ENCODE assay signal across 10 cellular contexts in genomic region chr9:133889498-133890301, GRCh38.
DNase-seq lines count a peak whose midpoint lies in the region; ATAC-seq and TF ChIP-seq lines count a peak whose summit lies in the region.
"Had no signal": no experiment of that assay in that cellular context is flagged by ENCODE, and none has a peak within 500 bp of the region (broad histone marks: within the 10 kb centered on the region; RNA-seq: fewer than 3 reads in every experiment).

No MANE protein-coding gene starts in this region.

- peaks cover 19% of the 10 kb centered on the region for H3K36me3 ChIP-seq in mesodermal cell (ENCODE audit: control insufficient read depth, insufficient read depth, low read length)
- no peaks in the 10 kb centered on the region for H3K36me3 ChIP-seq in esophagus squamous epithelium

- POLR2A ChIA-PET in WTC11 (lab: Charles Lee) = no interaction called here

- H3K9me3 ChIP-seq in mesodermal cell (ENCODE audit: control insufficient read depth, low read length) (no peaks in the 10 kb centered on the region), esophagus squamous epithelium (no peaks in the 10 kb centered on the region)

- H3K27me3 ChIP-seq in esophagus squamous epithelium = no peaks in the 10 kb centered on the region

- intact Hi-C loops in esophagus squamous epithelium (cut with DNase I) = no loop called here

- H3K9me3 Mint-ChIP-seq in WTC11 = 0 out of 2 replicates have a peak, but pooled peaks cover 6% of the 10 kb centered on the region
- H3K9me3 Mint-ChIP-seq: CD4-positive, alpha-beta T cell had no signal

- H3K4me3 Mint-ChIP-seq in WTC11 = no peak overlapping the region
- H3K4me3 Mint-ChIP-seq: CD4-positive, alpha-beta T cell had no signal

- H3K27me3 Mint-ChIP-seq in WTC11 (ENCODE audit: low read depth) = no peaks in the 10 kb centered on the region
- H3K27me3 Mint-ChIP-seq: CD4-positive, alpha-beta T cell had no signal

- DNase-seq in COR-L47 (lab: John Stamatoyannopoulos, UW) = peak; percentile 72
- peak; percentile 78 for DNase-seq in NCI-H146 (lab: John Stamatoyannopoulos, UW)
- no peak for DNase-seq in WTC11 (ENCODE audit: low spot score)
- no peak for DNase-seq in esophagus squamous epithelium (lab: John Stamatoyannopoulos, UW)
- no peak for DNase-seq in T-helper 2 cell
- DNase-seq in germinal center (ENCODE audit: low spot score) = no peak
- DNase-seq in DMS 273 treated with DMSO at 0.1 percent for 48 hours (lab: John Stamatoyannopoulos, UW) = no peak
- DNase-seq: CD4-positive, alpha-beta T cell; Kasumi-1 had no signal

- TF ChIP-seq CTCF in WTC11 (IDR thresholded peaks at IDR 0.05) = no peak
- TF ChIP-seq CTCF in esophagus squamous epithelium (IDR thresholded peaks at IDR 0.05) = no peak

- peak overlapping the region; percentile 13; the same call in 1 of the 2 replicates for H3K27ac Mint-ChIP-seq in WTC11
- H3K27ac Mint-ChIP-seq: CD4-positive, alpha-beta T cell had no signal

- CTCF ChIA-PET in WTC11 (lab: Charles Lee) = interaction anchor here (1.0 to 1.4 kb wide), 2 partner anchors 66 to 108 kb away, joined by 3 read pairs; no protein-coding TSS in a partner anchor

- H3K4me1 Mint-ChIP-seq in WTC11 = peaks cover 50% of the 10 kb centered on the region

- H3K27ac ChIP-seq in mesodermal cell (ENCODE audit: low read depth, low read length, severe bottlenecking) (peak overlapping the region; percentile 49), esophagus squamous epithelium (no peak overlapping the region)

- H3K4me3 ChIP-seq in mesodermal cell (ENCODE audit: extremely low read depth, insufficient read depth, low read length, poor library complexity, severe bottlenecking) = no peak overlapping the region
- H3K4me3 ChIP-seq in esophagus squamous epithelium = no peak overlapping the region

- WGBS in mesodermal cell (ENCODE audit: insufficient coverage in 2 of 2), 2 experiments = 82 to 85% methylated on average over 17 to 23 of the region's 24 CpGs
- 55 to 72% methylated on average over 13 of the region's 24 CpGs for WGBS in esophagus squamous epithelium, 2 donors

- no peak for ATAC-seq in WTC11

- H3K36me3 Mint-ChIP-seq in WTC11 = 0 out of 2 replicates have a peak, but pooled peaks cover 2% of the 10 kb centered on the region

- H3K4me1 ChIP-seq in mesodermal cell (ENCODE audit: control insufficient read depth, insufficient read depth, low read length, poor library complexity, severe bottlenecking) = peaks cover 44% of the 10 kb centered on the region
- peaks cover 0 to 24% (median 0%) of the 10 kb centered on the region in 3 donors for H3K4me1 ChIP-seq in esophagus squamous epithelium

- TF ChIP-seq POLR2A in esophagus squamous epithelium (IDR thresholded peaks at IDR 0.05) = no peak

TF ChIP-seq in WTC11, 78 proteins besides CTCF, POLR2A, EP300 and RAD21 (continues in another document):
- no peak for TF ChIP-seq RELA (CRISPR knock-in tag; IDR thresholded peaks at IDR 0.05; ENCODE audit: borderline replicate concordance)
- TF ChIP-seq, protein P1, sequence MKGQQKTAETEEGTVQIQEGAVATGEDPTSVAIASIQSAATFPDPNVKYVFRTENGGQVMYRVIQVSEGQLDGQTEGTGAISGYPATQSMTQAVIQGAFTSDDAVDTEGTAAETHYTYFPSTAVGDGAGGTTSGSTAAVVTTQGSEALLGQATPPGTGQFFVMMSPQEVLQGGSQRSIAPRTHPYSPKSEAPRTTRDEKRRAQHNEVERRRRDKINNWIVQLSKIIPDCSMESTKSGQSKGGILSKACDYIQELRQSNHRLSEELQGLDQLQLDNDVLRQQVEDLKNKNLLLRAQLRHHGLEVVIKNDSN (CRISPR knock-in tag; IDR thresholded peaks at IDR 0.05) = no peak
- TF ChIP-seq, protein P2, sequence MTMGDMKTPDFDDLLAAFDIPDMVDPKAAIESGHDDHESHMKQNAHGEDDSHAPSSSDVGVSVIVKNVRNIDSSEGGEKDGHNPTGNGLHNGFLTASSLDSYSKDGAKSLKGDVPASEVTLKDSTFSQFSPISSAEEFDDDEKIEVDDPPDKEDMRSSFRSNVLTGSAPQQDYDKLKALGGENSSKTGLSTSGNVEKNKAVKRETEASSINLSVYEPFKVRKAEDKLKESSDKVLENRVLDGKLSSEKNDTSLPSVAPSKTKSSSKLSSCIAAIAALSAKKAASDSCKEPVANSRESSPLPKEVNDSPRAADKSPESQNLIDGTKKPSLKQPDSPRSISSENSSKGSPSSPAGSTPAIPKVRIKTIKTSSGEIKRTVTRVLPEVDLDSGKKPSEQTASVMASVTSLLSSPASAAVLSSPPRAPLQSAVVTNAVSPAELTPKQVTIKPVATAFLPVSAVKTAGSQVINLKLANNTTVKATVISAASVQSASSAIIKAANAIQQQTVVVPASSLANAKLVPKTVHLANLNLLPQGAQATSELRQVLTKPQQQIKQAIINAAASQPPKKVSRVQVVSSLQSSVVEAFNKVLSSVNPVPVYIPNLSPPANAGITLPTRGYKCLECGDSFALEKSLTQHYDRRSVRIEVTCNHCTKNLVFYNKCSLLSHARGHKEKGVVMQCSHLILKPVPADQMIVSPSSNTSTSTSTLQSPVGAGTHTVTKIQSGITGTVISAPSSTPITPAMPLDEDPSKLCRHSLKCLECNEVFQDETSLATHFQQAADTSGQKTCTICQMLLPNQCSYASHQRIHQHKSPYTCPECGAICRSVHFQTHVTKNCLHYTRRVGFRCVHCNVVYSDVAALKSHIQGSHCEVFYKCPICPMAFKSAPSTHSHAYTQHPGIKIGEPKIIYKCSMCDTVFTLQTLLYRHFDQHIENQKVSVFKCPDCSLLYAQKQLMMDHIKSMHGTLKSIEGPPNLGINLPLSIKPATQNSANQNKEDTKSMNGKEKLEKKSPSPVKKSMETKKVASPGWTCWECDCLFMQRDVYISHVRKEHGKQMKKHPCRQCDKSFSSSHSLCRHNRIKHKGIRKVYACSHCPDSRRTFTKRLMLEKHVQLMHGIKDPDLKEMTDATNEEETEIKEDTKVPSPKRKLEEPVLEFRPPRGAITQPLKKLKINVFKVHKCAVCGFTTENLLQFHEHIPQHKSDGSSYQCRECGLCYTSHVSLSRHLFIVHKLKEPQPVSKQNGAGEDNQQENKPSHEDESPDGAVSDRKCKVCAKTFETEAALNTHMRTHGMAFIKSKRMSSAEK (CRISPR knock-in tag; IDR thresholded peaks at IDR 0.05; ENCODE audit: borderline replicate concordance) = no peak
- TF ChIP-seq TCF7 (CRISPR knock-in tag; IDR thresholded peaks at IDR 0.05; ENCODE audit: low read depth) = no peak
- TF ChIP-seq FOXK1 (CRISPR knock-in tag; IDR thresholded peaks at IDR 0.05) = no peak
- no peak for TF ChIP-seq SP1 (CRISPR knock-in tag; conservative IDR thresholded peaks at IDR 0.05)
- TF ChIP-seq FOXP1 (CRISPR knock-in tag; IDR thresholded peaks at IDR 0.05; ENCODE audit: borderline replicate concordance) = no peak
- TF ChIP-seq JUN (CRISPR knock-in tag; IDR thresholded peaks at IDR 0.05) = no peak
- no peak for TF ChIP-seq USF2 (CRISPR knock-in tag; IDR thresholded peaks at IDR 0.05)
- no peak for TF ChIP-seq ZNF416 (CRISPR knock-in tag; IDR thresholded peaks at IDR 0.05)
- TF ChIP-seq, protein P3, sequence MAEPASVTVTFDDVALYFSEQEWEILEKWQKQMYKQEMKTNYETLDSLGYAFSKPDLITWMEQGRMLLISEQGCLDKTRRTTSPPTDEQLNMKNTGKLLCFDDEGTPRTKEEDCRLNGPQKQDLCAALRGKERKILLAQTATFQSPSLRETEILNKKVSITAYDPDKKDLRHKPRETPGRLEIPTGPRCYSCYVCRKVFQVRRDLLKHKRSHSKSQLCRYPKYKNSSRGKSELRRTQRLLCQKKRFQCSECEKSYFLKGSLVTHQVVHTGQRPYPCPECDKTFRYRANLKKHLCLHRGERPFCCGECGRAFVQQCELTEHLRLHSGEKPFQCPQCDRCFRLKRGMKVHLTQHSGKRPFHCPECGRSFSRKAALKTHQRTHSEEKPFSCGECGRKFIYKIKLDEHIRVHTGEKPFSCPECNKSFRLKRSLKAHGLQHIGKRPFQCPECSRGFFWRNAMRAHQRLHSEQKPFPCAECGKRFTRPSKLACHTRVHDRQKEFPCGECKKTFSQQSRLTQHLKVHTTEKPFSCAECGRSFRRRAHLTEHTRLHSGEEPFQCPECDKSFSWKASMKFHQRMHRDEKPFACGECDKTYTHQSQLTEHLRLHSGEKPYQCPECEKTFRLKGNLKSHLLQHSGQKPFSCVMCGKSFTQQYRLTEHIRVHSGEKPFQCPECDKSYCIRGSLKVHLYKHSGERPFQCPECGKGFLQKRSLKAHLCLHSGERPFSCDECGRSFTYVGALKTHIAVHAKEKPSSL (CRISPR knock-in tag; conservative IDR thresholded peaks at IDR 0.05) = no peak
- TF ChIP-seq IRF2 (CRISPR knock-in tag; IDR thresholded peaks at IDR 0.05; ENCODE audit: borderline replicate concordance, low read depth) = no peak
- no peak for TF ChIP-seq TEAD1 (CRISPR knock-in tag; IDR thresholded peaks at IDR 0.05)
- no peak for TF ChIP-seq ZNF512 (CRISPR knock-in tag; IDR thresholded peaks at IDR 0.05; ENCODE audit: borderline replicate concordance)

Comparison
In these comparisons a context has a peak if more than half of its experiments do, and no peak if none do; other contexts are left out.
1. DNase-seq: peak in COR-L47 (single experiment) and NCI-H146 (single experiment); none in WTC11 (single experiment), esophagus squamous epithelium (single experiment), T-helper 2 cell (0 of 5), germinal center (single experiment) and DMS 273 treated with DMSO at 0.1 percent for 48 hours (single experiment).